Comparison of ENCODE assay signal across 7 cellular contexts in genomic region chr12:52870361-52871290, GRCh38. TPM values are rescaled to one million over a fixed set of nuclear protein-coding genes. Genes with fewer than 3 reads are reported as not detected.
DNase-seq lines count a peak whose midpoint lies in the region; ATAC-seq, FAIRE-seq and TF ChIP-seq lines count a peak whose summit lies in the region.

No MANE protein-coding gene starts in this region.

- H3K4me1 Mint-ChIP-seq in natural killer cell treated with Interleukin-12 subunit alpha and Interleukin-12 subunit beta and Interleukin-15 and Interleukin-18, amount 100 ng/mL, for 72 hours (ENCODE audit: low read depth in 2 of 2) = peaks cover 24 to 26% of the 10 kb centered on the region in 2 donors

- H3K4me3 Mint-ChIP-seq in natural killer cell treated with Interleukin-12 subunit alpha and Interleukin-12 subunit beta and Interleukin-15 and Interleukin-18, amount 100 ng/mL, for 72 hours = no peak overlapping the region

- peaks cover 0 to 4% of the 10 kb centered on the region in 2 donors for H3K27me3 Mint-ChIP-seq in natural killer cell treated with Interleukin-12 subunit alpha and Interleukin-12 subunit beta and Interleukin-15 and Interleukin-18, amount 100 ng/mL, for 72 hours

- H3K4me3 ChIP-seq in GM12865 (ENCODE audit: low read depth, low read length) = no peak overlapping the region

- no peaks in the 10 kb centered on the region for H3K9me3 Mint-ChIP-seq in natural killer cell treated with Interleukin-12 subunit alpha and Interleukin-12 subunit beta and Interleukin-15 and Interleukin-18, amount 100 ng/mL, for 72 hours

- peak; percentile 62 to 74 for ATAC-seq in natural killer cell treated with Interleukin-12 subunit alpha and Interleukin-12 subunit beta and Interleukin-15 and Interleukin-18, amount 100 ng/mL, for 72 hours

- no peaks in the 10 kb centered on the region for H3K36me3 Mint-ChIP-seq in natural killer cell treated with Interleukin-12 subunit alpha and Interleukin-12 subunit beta and Interleukin-15 and Interleukin-18, amount 100 ng/mL, for 72 hours

- no peak overlapping the region for H3K27ac Mint-ChIP-seq in natural killer cell treated with Interleukin-12 subunit alpha and Interleukin-12 subunit beta and Interleukin-15 and Interleukin-18, amount 100 ng/mL, for 72 hours

- peak overlapping the region; percentile 99 for H3K27ac ChIP-seq in epithelial cell of prostate
- H3K27ac ChIP-seq in substantia nigra (ENCODE audit: low read depth, low read length, poor library complexity, severe bottlenecking) = no peak overlapping the region

- no peak for FAIRE-seq in H54 (lab: Jason Lieb, UNC)

- peak; percentile 78 for TF ChIP-seq CTCF in GM12865 (IDR thresholded peaks at IDR 0.05; ENCODE audit: insufficient read depth, low read depth, low read length, missing control alignments)

- TF ChIP-seq POLR2A in H54 (IDR thresholded peaks at IDR 0.05; ENCODE audit: low read depth, low read length) = peak; percentile 22; the same call in 1 of the 2 replicates

- DNase-seq in GM12865 (ENCODE audit: low read depth) = peak; percentile 54
- peak; percentile 77 for DNase-seq in H54 (ENCODE audit: insufficient read length, low spot score)
- peak; percentile 45 for DNase-seq in NCI-H2107 treated with DMSO at 0.1 percent for 48 hours (lab: John Stamatoyannopoulos, UW; ENCODE audit: unreplicated experiment)
- peak; percentile 47 to 92 (median 81) for DNase-seq in activated CD8-positive, alpha-beta memory T cell treated with anti-CD3 and anti-CD28 coated beads for 48 hours (ENCODE audit: low read depth in 2 of 3, low spot score in 2 of 3)
- DNase-seq in epithelial cell of prostate (ENCODE audit: low read depth, low spot score) = no peak
- DNase-seq in natural killer cell treated with Interleukin-12 subunit alpha and Interleukin-12 subunit beta and Interleukin-15 and Interleukin-18, amount 100 ng/mL, for 72 hours (ENCODE audit: low spot score) = peak; percentile 78
- DNase-seq in substantia nigra (lab: John Stamatoyannopoulos, UW) = peak in 35 of 49 donors; percentile 4 to 67 (median 24)

RNA-seq across cellular contexts. Expression of gene KRT78, which starts 21.8 kb away (rescaled TPM):
- not detected for total RNA-seq in natural killer cell treated with Interleukin-12 subunit alpha and Interleukin-12 subunit beta and Interleukin-15 and Interleukin-18, amount 100 ng/mL, for 72 hours

RNA-seq across cellular contexts. Expression of gene KRT8, which starts 34.2 kb away (rescaled TPM):
- total RNA-seq in natural killer cell treated with Interleukin-12 subunit alpha and Interleukin-12 subunit beta and Interleukin-15 and Interleukin-18, amount 100 ng/mL, for 72 hours = under 1 TPM in 1 of 2 donors, not detected in 1; 0.33 TPM

RNA-seq across cellular contexts. Expression of gene KRT79, which starts 36.5 kb away (rescaled TPM):
- not detected for total RNA-seq in natural killer cell treated with Interleukin-12 subunit alpha and Interleukin-12 subunit beta and Interleukin-15 and Interleukin-18, amount 100 ng/mL, for 72 hours

RNA-seq across cellular contexts. Expression of gene KRT4, which starts 56.7 kb away (rescaled TPM):
- not detected for total RNA-seq in natural killer cell treated with Interleukin-12 subunit alpha and Interleukin-12 subunit beta and Interleukin-15 and Interleukin-18, amount 100 ng/mL, for 72 hours
